Comparison of ENCODE assay signal across 36 cellular contexts in genomic region chr6:79391511-79391910, GRCh38.
"Had no signal": no experiment of that assay in that cellular context is flagged by ENCODE, and none has a peak within 500 bp of the region (broad histone marks: within the 10 kb centered on the region; RNA-seq: fewer than 3 reads in every experiment).

No MANE protein-coding gene starts in this region.

- H3K27me3 ChIP-seq: adrenal gland, ascending aorta, breast epithelium, cardiac muscle cell, colonic mucosa, dorsolateral prefrontal cortex had no signal

- H3K27me3 Mint-ChIP-seq: activated B cell treated with CpG ODN at 0.5 μM for 24 hours; activated naive CD4-positive, alpha-beta T cell treated with anti-CD3 and anti-CD28 coated beads, Interleukin-2, amount 50 U/mL, for 24 hours; activated naive CD8-positive, alpha-beta T cell treated with anti-CD3 and anti-CD28 coated beads for 36 hours; activated naive CD8-positive, alpha-beta T cell treated with anti-CD3 and anti-CD28 coated beads, Interleukin-2, amount 50 U/mL, for 24 hours; T-helper 17 cell had no signal

- H3K36me3 Mint-ChIP-seq: activated naive CD4-positive, alpha-beta T cell treated with anti-CD3 and anti-CD28 coated beads, Interleukin-2, amount 50 U/mL, for 24 hours; brain had no signal

- ATAC-seq: activated CD4-positive, CD25-positive, alpha-beta regulatory T cell treated with anti-CD3 and anti-CD28 coated beads, Interleukin-2, amount 50 U/mL, for 24 hours; activated CD8-positive, alpha-beta T cell treated with anti-CD3 and anti-CD28 coated beads for 36 hours; activated naive CD8-positive, alpha-beta T cell treated with anti-CD3 and anti-CD28 coated beads, Interleukin-2, amount 50 U/mL, for 24 hours; activated T-cell treated with anti-CD3 and anti-CD28 coated beads, Interleukin-2, amount 50 U/mL, for 4 hours; esophagus mucosa; T-helper 17 cell had no signal

- H3K36me3 ChIP-seq: adrenal gland, ascending aorta, breast epithelium, cardiac muscle cell, colonic mucosa, WERI-Rb-1 had no signal

- H3K9me3 ChIP-seq: adrenal gland, ascending aorta, breast epithelium, colonic mucosa had no signal

- DNase-seq: activated B cell treated with CpG ODN at 0.5 μM for 24 hours; activated CD4-positive, alpha-beta T cell treated with anti-CD3 and anti-CD28 coated beads for 48 hours; activated CD4-positive, alpha-beta T cell treated with anti-CD3 and anti-CD28 coated beads, Interleukin-2, amount 50 U/mL, for 1 hour; activated CD4-positive, alpha-beta T cell treated with anti-CD3 and anti-CD28 coated beads, Interleukin-2, amount 50 U/mL, for 48 hours; activated CD8-positive, alpha-beta memory T cell treated with anti-CD3 and anti-CD28 coated beads for 24 hours; activated CD8-positive, alpha-beta T cell treated with anti-CD3 and anti-CD28 coated beads for 36 hours; activated effector memory CD4-positive, alpha-beta T cell treated with anti-CD3 and anti-CD28 coated beads, Interleukin-2, amount 50 U/mL, for 16 hours; activated naive CD4-positive, alpha-beta T cell treated with anti-CD3 and anti-CD28 coated beads for 36 hours; activated naive CD8-positive, alpha-beta T cell treated with anti-CD3 and anti-CD28 coated beads for 36 hours; activated naive CD8-positive, alpha-beta T cell treated with anti-CD3 and anti-CD28 coated beads, Interleukin-2, amount 50 U/mL, for 24 hours; activated T-cell treated with anti-CD3 and anti-CD28 coated beads, Interleukin-2, amount 50 U/mL, for 4 hours; adrenal gland; amygdala; central memory CD4-positive, alpha-beta T cell; cerebellar nuclear complex; colonic mucosa; dorsolateral prefrontal cortex; effector memory CD4-positive, alpha-beta T cell; endodermal cell; foreskin fibroblast; head of caudate nucleus; T-helper 1 cell; T-helper 17 cell; T1000; WERI-Rb-1 had no signal

- H3K4me3 ChIP-seq: adrenal gland, ascending aorta, breast epithelium, cardiac muscle cell, colonic mucosa, dorsolateral prefrontal cortex had no signal

- FAIRE-seq: frontal cortex had no signal

- H3K4me1 Mint-ChIP-seq: activated B cell treated with CpG ODN at 0.5 μM for 24 hours; activated naive CD4-positive, alpha-beta T cell treated with anti-CD3 and anti-CD28 coated beads, Interleukin-2, amount 50 U/mL, for 24 hours; activated naive CD8-positive, alpha-beta T cell treated with anti-CD3 and anti-CD28 coated beads for 36 hours; activated naive CD8-positive, alpha-beta T cell treated with anti-CD3 and anti-CD28 coated beads, Interleukin-2, amount 50 U/mL, for 24 hours; T-helper 17 cell had no signal

- H3K4me3 Mint-ChIP-seq: activated B cell treated with CpG ODN at 0.5 μM for 24 hours; activated CD8-positive, alpha-beta T cell treated with anti-CD3 and anti-CD28 coated beads for 36 hours; activated naive CD4-positive, alpha-beta T cell treated with anti-CD3 and anti-CD28 coated beads for 36 hours; activated naive CD4-positive, alpha-beta T cell treated with anti-CD3 and anti-CD28 coated beads, Interleukin-2, amount 50 U/mL, for 24 hours; activated naive CD8-positive, alpha-beta T cell treated with anti-CD3 and anti-CD28 coated beads for 36 hours; activated naive CD8-positive, alpha-beta T cell treated with anti-CD3 and anti-CD28 coated beads, Interleukin-2, amount 50 U/mL, for 24 hours; activated T-cell treated with anti-CD3 and anti-CD28 coated beads, Interleukin-2, amount 50 U/mL, for 4 hours; activated T-helper 1 cell treated with anti-CD3 and anti-CD28 coated beads, Interleukin-12 subunit alpha, Interleukin-12 subunit beta, Interleukin-2, Interleukin-4 antibody, amounts not matched to agents 30 ng/mL and 10 ng/mL and 1 ng/mL, durations not matched to agents 14 hours and 24 hours and 36 hours; brain; endodermal cell; T-helper 17 cell; T-helper 2 cell treated with Interferon-gamma antibody and Interleukin-4, amounts not matched to agents 5 μg/mL and 100 μg/mL, for 36 hours had no signal

- H3K27ac ChIP-seq: adrenal gland, ascending aorta, breast epithelium, cardiac muscle cell, colonic mucosa, dorsolateral prefrontal cortex, WERI-Rb-1 had no signal

- H3K27ac Mint-ChIP-seq: activated B cell treated with CpG ODN at 0.5 μM for 24 hours; activated CD8-positive, alpha-beta T cell treated with anti-CD3 and anti-CD28 coated beads for 36 hours; activated naive CD4-positive, alpha-beta T cell treated with anti-CD3 and anti-CD28 coated beads for 36 hours; activated naive CD4-positive, alpha-beta T cell treated with anti-CD3 and anti-CD28 coated beads, Interleukin-2, amount 50 U/mL, for 24 hours; activated naive CD8-positive, alpha-beta T cell treated with anti-CD3 and anti-CD28 coated beads for 36 hours; activated naive CD8-positive, alpha-beta T cell treated with anti-CD3 and anti-CD28 coated beads, Interleukin-2, amount 50 U/mL, for 24 hours; activated T-helper 1 cell treated with anti-CD3 and anti-CD28 coated beads, Interleukin-12 subunit alpha, Interleukin-12 subunit beta, Interleukin-2, Interleukin-4 antibody, amounts not matched to agents 30 ng/mL and 10 ng/mL and 1 ng/mL, durations not matched to agents 14 hours and 24 hours and 36 hours; activated T-helper 2 cell treated with anti-CD3 and anti-CD28 coated beads, Interferon-gamma antibody, Interleukin-2, Interleukin-4, amounts not matched to agents 10 μg/mL and 5 μg/mL and 100 μg/mL, durations not matched to agents 14 hours and 24 hours and 36 hours; brain; endodermal cell; T-helper 17 cell; T-helper 2 cell treated with Interferon-gamma antibody and Interleukin-4, amounts not matched to agents 5 μg/mL and 100 μg/mL, for 36 hours had no signal

- H3K4me1 ChIP-seq: adrenal gland, ascending aorta, breast epithelium, colonic mucosa had no signal

- H3K9me3 Mint-ChIP-seq: activated naive CD4-positive, alpha-beta T cell treated with anti-CD3 and anti-CD28 coated beads for 36 hours; activated naive CD4-positive, alpha-beta T cell treated with anti-CD3 and anti-CD28 coated beads, Interleukin-2, amount 50 U/mL, for 24 hours; endodermal cell had no signal
